Comparison of ENCODE assay signal across 1 cellular context in genomic region chr15:32794973-32795372, GRCh38.
TF ChIP-seq lines count a peak whose summit lies in the region.

No MANE protein-coding gene starts in this region.

TF ChIP-seq in K562, 482 proteins besides CTCF, POLR2A, EP300 and RAD21 (continued from another document):
- TF ChIP-seq REST (CRISPR knock-in tag; IDR thresholded peaks at IDR 0.05; ENCODE audit: low read depth) = no peak
- no peak for TF ChIP-seq ARID2 (IDR thresholded peaks at IDR 0.05)
- no peak for TF ChIP-seq PPARD (CRISPR knock-in tag; IDR thresholded peaks at IDR 0.05)
- TF ChIP-seq CBX5 (IDR thresholded peaks at IDR 0.05; ENCODE audit: borderline replicate concordance, low read depth) = no peak
